In genomic region chr21:36965720-36966065, GRCh38 we compare ENCODE assay signal across 8 cellular contexts. TPM values are rescaled to one million over a fixed set of nuclear protein-coding genes. Genes with fewer than 3 reads are reported as not detected.
DNase-seq lines count a peak whose midpoint lies in the region; ATAC-seq and TF ChIP-seq lines count a peak whose summit lies in the region.

No MANE protein-coding gene starts in this region.

- H3K4me2 ChIP-seq in OCI-LY7 (ENCODE audit: low read length): peak overlapping the region; percentile 99
- H3K4me2 ChIP-seq in neuronal stem cell (ENCODE audit: insufficient read depth, low read length, poor library complexity, severe bottlenecking): peak overlapping the region; percentile 66

- no peak overlapping the region for H2BK5ac ChIP-seq in neuronal stem cell (ENCODE audit: low read length)

- H3K4me3 Mint-ChIP-seq in Caco-2 (ENCODE audit: unreplicated experiment): peak overlapping the region; percentile 90

- peak overlapping the region; percentile 98 for H3K27ac Mint-ChIP-seq in Caco-2 (ENCODE audit: unreplicated experiment)

- H4K8ac ChIP-seq in neuronal stem cell (ENCODE audit: low read depth, low read length): peak overlapping the region; percentile 72

- no peak overlapping the region for H3K23ac ChIP-seq in neuronal stem cell (ENCODE audit: low read depth, low read length, poor library complexity)

- peak overlapping the region; percentile 75 for H2AK5ac ChIP-seq in neuronal stem cell (ENCODE audit: low read depth, low read length)

- TF ChIP-seq CTCF in Caco-2 (IDR thresholded peaks at IDR 0.05; ENCODE audit: insufficient read depth in 1 of 2, low read depth in 1 of 2, low read length in 1 of 2, severe bottlenecking in 1 of 2, unreplicated experiment in 1 of 2) (no peak), OCI-LY7 (conservative IDR thresholded peaks at IDR 0.05; ENCODE audit: low read length) (no peak), epithelial cell of esophagus (IDR thresholded peaks at IDR 0.05; ENCODE audit: insufficient read depth, low read depth, low read length, missing control alignments) (no peak)

- H3K36me3 ChIP-seq in Caco-2 (ENCODE audit: control insufficient read depth, insufficient read depth, low read length): no peaks in the 10 kb centered on the region
- peaks cover 3% of the 10 kb centered on the region; the same call in 1 of the 2 replicates for H3K36me3 ChIP-seq in OCI-LY7 (ENCODE audit: insufficient read depth, low read length)
- peaks cover 2 to 14% of the 10 kb centered on the region in 2 donors for H3K36me3 ChIP-seq in neuronal stem cell (replicated peaks in 1 of 2; ENCODE audit: control insufficient read depth in 2 of 2, insufficient read depth in 2 of 2, low read length in 2 of 2)

- no peaks in the 10 kb centered on the region for H3K9me2 ChIP-seq in OCI-LY7 (ENCODE audit: insufficient read depth, low read length)

- H2AFZ ChIP-seq in OCI-LY7 (ENCODE audit: low read length) (peak overlapping the region; percentile 63), neuronal stem cell (ENCODE audit: low read length) (peak overlapping the region; percentile 91)

- intact Hi-C loops in Caco-2 (cut with micrococcal nuclease; ENCODE audit: unreplicated experiment): loop anchor here (5.0 kb wide), 1 partner anchor 402 kb away; the partner anchor contains the start of gene DYRK1A
- intact Hi-C loops in OCI-LY7 (cut with micrococcal nuclease; ENCODE audit: unreplicated experiment): loop anchor here (2.0 to 10.0 kb wide), 2 partner anchors 107 to 399 kb away; partner anchors contain the start of genes DYRK1A, PIGP and TTC3

- no peaks in the 10 kb centered on the region for H3K27me3 ChIP-seq in Caco-2 (replicated peaks; ENCODE audit: control insufficient read depth, insufficient read depth, low read length)
- no peaks in the 10 kb centered on the region for H3K27me3 ChIP-seq in neuronal stem cell (ENCODE audit: control insufficient read depth in 3 of 3, insufficient read depth in 3 of 3, low read depth in 1 of 3, low read length in 3 of 3)

- H3K27ac ChIP-seq in OCI-LY7 (ENCODE audit: low read depth, low read length, poor library complexity, severe bottlenecking): peak overlapping the region; percentile 45
- peak overlapping the region; percentile 67 for H3K27ac ChIP-seq in neuronal stem cell (replicated peaks; ENCODE audit: low read length)

- H2BK15ac ChIP-seq in neuronal stem cell (ENCODE audit: low read length): no peak overlapping the region

- no peak overlapping the region for H3K4ac ChIP-seq in neuronal stem cell (ENCODE audit: low read length)

- peaks cover 27% of the 10 kb centered on the region for H3K36me3 Mint-ChIP-seq in Caco-2 (ENCODE audit: insufficient read depth, unreplicated experiment)

- H3K4me1 ChIP-seq in Caco-2 (peaks cover 26% of the 10 kb centered on the region), OCI-LY7 (ENCODE audit: insufficient read depth, low read length, poor library complexity, severe bottlenecking) (peaks cover 24% of the 10 kb centered on the region), neuronal stem cell (ENCODE audit: control insufficient read depth in 2 of 2, insufficient read depth in 1 of 2, low read depth in 1 of 2, low read length in 2 of 2) (peaks cover 3 to 7% of the 10 kb centered on the region in 2 donors)

- peak overlapping the region; percentile 91 for H3K9ac ChIP-seq in neuronal stem cell (ENCODE audit: low read depth, low read length, poor library complexity)

- H3K79me1 ChIP-seq in neuronal stem cell (ENCODE audit: low read depth, low read length): peaks cover 3% of the 10 kb centered on the region

- no peak overlapping the region for H4K91ac ChIP-seq in neuronal stem cell (ENCODE audit: low read depth, low read length, poor library complexity)

- no peaks in the 10 kb centered on the region for H3K79me2 ChIP-seq in OCI-LY7 (ENCODE audit: insufficient read depth, low read depth, low read length)

- H3K4me1 Mint-ChIP-seq in Caco-2 (ENCODE audit: low read depth, unreplicated experiment): peaks cover 10% of the 10 kb centered on the region

- POLR2A ChIA-PET in Caco-2 (lab: Charles Lee): interaction anchor here (0.6 to 1.0 kb wide), 2 partner anchors 11 to 440 kb away, joined by 4 to 7 read pairs; no protein-coding TSS in a partner anchor
- POLR2A ChIA-PET in OCI-LY7 (lab: Charles Lee): interaction anchor here (0.7 to 2.2 kb wide), 7 partner anchors 10 to 1917 kb away, joined by 4 to 14 read pairs (median 4); no protein-coding TSS in a partner anchor

- no peak overlapping the region for H3K14ac ChIP-seq in neuronal stem cell (ENCODE audit: low read length)

- ATAC-seq in GM19467 (IDR thresholded peaks at IDR 0.05; ENCODE audit: unreplicated experiment): no peak

- no peaks in the 10 kb centered on the region for H3K9me3 ChIP-seq in Caco-2
- H3K9me3 ChIP-seq in OCI-LY7 (ENCODE audit: low read length): no peaks in the 10 kb centered on the region
- H3K9me3 ChIP-seq in neuronal stem cell (replicated peaks in 1 of 2; ENCODE audit: control insufficient read depth in 2 of 2, insufficient read depth in 1 of 2, low read depth in 1 of 2, low read length in 2 of 2): no peaks in the 10 kb centered on the region

- CTCF ChIA-PET in Caco-2 (lab: Charles Lee): interaction anchor here (0.5 to 3.0 kb wide), 4 partner anchors 11 to 702 kb away, joined by 3 to 22 read pairs (median 4); no protein-coding TSS in a partner anchor
- CTCF ChIA-PET in OCI-LY7 (lab: Charles Lee; ENCODE audit: unreplicated experiment): interaction anchor here (0.6 to 0.7 kb wide), 2 partner anchors 33 to 45 kb away, joined by 3 to 4 read pairs; no protein-coding TSS in a partner anchor

- no peak for DNase-seq in Caco-2
- DNase-seq in OCI-LY7 (ENCODE audit: low spot score): no peak
- DNase-seq in epithelial cell of esophagus (ENCODE audit: low read depth): no peak
- no peak for DNase-seq in neuronal stem cell (ENCODE audit: low spot score)
- no peak for DNase-seq in cortex of kidney (lab: John Stamatoyannopoulos, UW)
- no peak for DNase-seq in NCI-H82 treated with DMSO at 0.1 percent for 48 hours (lab: John Stamatoyannopoulos, UW; ENCODE audit: unreplicated experiment)
- DNase-seq in HuH-7.5 (ENCODE audit: low spot score): no peak

- no peak overlapping the region for H2BK120ac ChIP-seq in neuronal stem cell (ENCODE audit: low read depth, low read length)

- H3K4me3 ChIP-seq in Caco-2 (ENCODE audit: low read depth, low read length) (peak overlapping the region; percentile 63), OCI-LY7 (ENCODE audit: low read depth, low read length, poor library complexity, severe bottlenecking) (peak overlapping the region; percentile 92), epithelial cell of esophagus (ENCODE audit: low read length) (peak overlapping the region; percentile 61), neuronal stem cell (ENCODE audit: low read length in 2 of 2) (peak overlapping the region; percentile 58 to 97)

- H3K27me3 Mint-ChIP-seq in Caco-2 (ENCODE audit: insufficient read depth, unreplicated experiment): no peaks in the 10 kb centered on the region

- WGBS in neuronal stem cell (ENCODE audit: extremely low coverage in 2 of 2, insufficient read length in 2 of 2, insufficient replicate concordance in 1 of 2), 2 donors: no CpG with 5 or more reads among the region's 10 CpGs

- no peaks in the 10 kb centered on the region for H4K20me1 ChIP-seq in OCI-LY7 (ENCODE audit: insufficient read depth, low read length)

- H3K9me3 Mint-ChIP-seq in Caco-2 (ENCODE audit: unreplicated experiment): no peaks in the 10 kb centered on the region

- no peak overlapping the region for H2BK12ac ChIP-seq in neuronal stem cell (ENCODE audit: low read length)

- BruUV-seq in Caco-2 (replicated peaks; lab: Mats Ljungman, UMichigan): no TSS peak
- no TSS peak for BruUV-seq in OCI-LY7 (replicated peaks; lab: Mats Ljungman, UMichigan)

- peak overlapping the region; percentile 94 for H3K18ac ChIP-seq in neuronal stem cell (ENCODE audit: low read length)

RNA-seq across cellular contexts. Expression of gene HLCS, which starts 0.8 kb away (rescaled TPM):
- total RNA-seq in Caco-2 (2022) (21.8 and 26.2 TPM in 2 replicates), OCI-LY7 (2022) (20.9 and 24.2 TPM in 2 replicates)
- total RNA-seq in OCI-LY7 (2014; rRNA removed; shearing (Covaris generic)): 12.0 and 13.7 TPM in 2 replicates
- 11.5 TPM for polyA plus RNA-seq in neuronal stem cell (2013, experiment 1 of 2)
- polyA plus RNA-seq in neuronal stem cell (2013, experiment 2 of 2): 11.3 TPM

RNA-seq across cellular contexts. Expression of gene RIPPLY3, which starts 40.8 kb away (rescaled TPM):
- total RNA-seq in Caco-2 (2022): 0.91 and 1.2 TPM in 2 replicates
- total RNA-seq in OCI-LY7 (2014; rRNA removed; shearing (Covaris generic)): not detected in 2 replicates
- not detected in 2 replicates for total RNA-seq in OCI-LY7 (2022)
- polyA plus RNA-seq in neuronal stem cell (2013, experiment 1 of 2): 4.6 TPM
- 4.4 TPM for polyA plus RNA-seq in neuronal stem cell (2013, experiment 2 of 2)
